ENCODE assay signal across 1 cellular context in genomic region chr1:86750530-86750929, GRCh38.
TF ChIP-seq lines count a peak whose summit lies in the region.

No MANE protein-coding gene starts in this region.

TF ChIP-seq in WTC11, 78 proteins besides CTCF, POLR2A, EP300 and RAD21 (continued from another document):
- TF ChIP-seq ZNF263 (CRISPR knock-in tag; IDR thresholded peaks at IDR 0.05; ENCODE audit: low read depth): no peak
- TF ChIP-seq ZNF121 (CRISPR knock-in tag; IDR thresholded peaks at IDR 0.05): no peak
- no peak for TF ChIP-seq KAT7 (CRISPR knock-in tag; IDR thresholded peaks at IDR 0.05; ENCODE audit: borderline replicate concordance)
- no peak for TF ChIP-seq TEAD4 (CRISPR knock-in tag; IDR thresholded peaks at IDR 0.05)
- TF ChIP-seq SMAD4 (CRISPR knock-in tag; IDR thresholded peaks at IDR 0.05): no peak
- no peak for TF ChIP-seq ZNF219 (CRISPR knock-in tag; IDR thresholded peaks at IDR 0.05; ENCODE audit: borderline replicate concordance)
- TF ChIP-seq GRHL2 (CRISPR knock-in tag; IDR thresholded peaks at IDR 0.05; ENCODE audit: insufficient replicate concordance, severe bottlenecking): no peak
- TF ChIP-seq ZNF396 (CRISPR knock-in tag; IDR thresholded peaks at IDR 0.05; ENCODE audit: borderline replicate concordance): no peak
- TF ChIP-seq ESRRA (CRISPR knock-in tag; IDR thresholded peaks at IDR 0.05; ENCODE audit: borderline replicate concordance): no peak
- no peak for TF ChIP-seq NFATC4 (CRISPR knock-in tag; IDR thresholded peaks at IDR 0.05)
- no peak for TF ChIP-seq AR (CRISPR knock-in tag; IDR thresholded peaks at IDR 0.05)
- no peak for TF ChIP-seq SMAD3 (CRISPR knock-in tag; IDR thresholded peaks at IDR 0.05; ENCODE audit: borderline replicate concordance)
- no peak for TF ChIP-seq FOXK1 (CRISPR knock-in tag; IDR thresholded peaks at IDR 0.05)
